8 cellular contexts compared by ENCODE assay signal in the genomic region with DNA sequence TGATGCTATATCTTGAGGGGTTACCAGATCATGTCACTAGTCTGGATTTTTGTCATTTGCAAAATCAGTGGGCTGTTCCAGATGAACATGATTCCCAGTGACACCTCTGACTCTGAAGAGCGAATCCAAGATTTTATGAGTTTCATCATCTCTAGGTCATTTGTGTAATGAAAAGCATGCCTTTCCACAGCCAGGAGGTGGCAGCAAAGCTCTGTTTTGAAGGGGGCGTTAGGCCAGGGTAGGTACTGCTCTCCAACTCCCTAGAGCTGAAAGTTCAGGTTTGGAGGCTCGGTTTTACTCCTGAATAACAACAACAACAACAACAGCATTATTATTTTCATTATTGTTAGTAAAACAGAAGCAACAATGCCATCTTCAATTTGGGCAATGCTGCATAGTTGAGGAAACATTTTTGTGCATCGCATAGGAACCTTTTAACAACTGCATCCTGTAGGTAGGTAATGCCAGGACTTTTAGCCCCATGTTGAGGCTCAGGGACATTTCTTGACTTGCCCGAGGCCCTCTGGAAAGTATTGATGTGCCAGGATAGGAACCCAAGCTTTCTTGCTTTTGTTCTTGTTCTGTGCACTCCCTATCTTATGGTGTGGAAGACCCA.
DNase-seq lines count a peak whose midpoint lies in the region; ATAC-seq, FAIRE-seq and TF ChIP-seq lines count a peak whose summit lies in the region.

No MANE protein-coding gene starts in this region.

- H3K4me1 Mint-ChIP-seq in astrocyte (ENCODE audit: low read depth, unreplicated experiment): peaks cover 15% of the 10 kb centered on the region
- peaks cover 29 to 30% of the 10 kb centered on the region in 2 donors for H3K4me1 Mint-ChIP-seq in stimulated activated naive B cell treated with anti-CD40 and anti-IgM and Interleukin-4, amounts not matched to agents 10 μg/mL and 1 μg/mL and 100 μg/mL, for 72 hours

- H3K4me1 ChIP-seq in NT2/D1 (ENCODE audit: insufficient read depth, insufficient read length) (no peaks in the 10 kb centered on the region), astrocyte (ENCODE audit: insufficient read depth, low read length) (no peaks in the 10 kb centered on the region)

- DNase-seq in EH (ENCODE audit: low read depth) (peak; percentile 62), H4 (ENCODE audit: low spot score) (peak; percentile 54), NT2/D1 (ENCODE audit: low read depth, low spot score) (peak; percentile 57), astrocyte (ENCODE audit: low read depth) (no peak), iris pigment epithelial cell (ENCODE audit: low read depth) (peak; percentile 52)
- peak; percentile 40 for DNase-seq in stimulated activated naive B cell treated with anti-CD40 and anti-IgM and Interleukin-4, amounts not matched to agents 10 μg/mL and 1 μg/mL and 100 μg/mL, for 72 hours
- DNase-seq in effector CD4-positive, alpha-beta T cell: no peak

- no peaks in the 10 kb centered on the region for H3K79me2 ChIP-seq in astrocyte (ENCODE audit: insufficient read depth, low read length)

- FAIRE-seq in astrocyte (lab: Jason Lieb, UNC): no peak

- H3K9me3 Mint-ChIP-seq in astrocyte (ENCODE audit: unreplicated experiment): peaks cover 2% of the 10 kb centered on the region
- peaks cover 0 to 1% of the 10 kb centered on the region in 2 donors for H3K9me3 Mint-ChIP-seq in stimulated activated naive B cell treated with anti-CD40 and anti-IgM and Interleukin-4, amounts not matched to agents 10 μg/mL and 1 μg/mL and 100 μg/mL, for 72 hours

- no peak overlapping the region for H2AFZ ChIP-seq in astrocyte (ENCODE audit: low read depth, low read length)

- H3K27me3 ChIP-seq in NT2/D1 (ENCODE audit: insufficient read depth, insufficient read length): no peaks in the 10 kb centered on the region
- no peaks in the 10 kb centered on the region for H3K27me3 ChIP-seq in astrocyte (ENCODE audit: insufficient read depth, low read length)

- TF ChIP-seq CTCF in astrocyte (IDR thresholded peaks at IDR 0.05; ENCODE audit: insufficient read depth, low read depth, low read length): peak; percentile 63

- H3K27ac Mint-ChIP-seq in astrocyte (ENCODE audit: unreplicated experiment): peak overlapping the region; percentile 29
- H3K27ac Mint-ChIP-seq in stimulated activated naive B cell treated with anti-CD40 and anti-IgM and Interleukin-4, amounts not matched to agents 10 μg/mL and 1 μg/mL and 100 μg/mL, for 72 hours: no peak overlapping the region

- no peak overlapping the region for H3K4me3 Mint-ChIP-seq in astrocyte (ENCODE audit: unreplicated experiment)
- H3K4me3 Mint-ChIP-seq in stimulated activated naive B cell treated with anti-CD40 and anti-IgM and Interleukin-4, amounts not matched to agents 10 μg/mL and 1 μg/mL and 100 μg/mL, for 72 hours: no peak overlapping the region

- no peak overlapping the region for H3K9ac ChIP-seq in NT2/D1 (ENCODE audit: insufficient read length, low read depth)
- H3K9ac ChIP-seq in astrocyte (ENCODE audit: low read length): no peak overlapping the region

- no peak overlapping the region for H3K27ac ChIP-seq in astrocyte (ENCODE audit: low read depth, low read length)

- peaks cover 1% of the 10 kb centered on the region for H3K27me3 Mint-ChIP-seq in astrocyte (ENCODE audit: low read depth, unreplicated experiment)
- peaks cover 4 to 10% of the 10 kb centered on the region in 2 donors for H3K27me3 Mint-ChIP-seq in stimulated activated naive B cell treated with anti-CD40 and anti-IgM and Interleukin-4, amounts not matched to agents 10 μg/mL and 1 μg/mL and 100 μg/mL, for 72 hours

- no peaks in the 10 kb centered on the region for H3K36me3 Mint-ChIP-seq in astrocyte (ENCODE audit: low read depth, unreplicated experiment)
- no peaks in the 10 kb centered on the region for H3K36me3 Mint-ChIP-seq in stimulated activated naive B cell treated with anti-CD40 and anti-IgM and Interleukin-4, amounts not matched to agents 10 μg/mL and 1 μg/mL and 100 μg/mL, for 72 hours

- no peaks in the 10 kb centered on the region for H3K36me3 ChIP-seq in NT2/D1 (ENCODE audit: insufficient read depth, insufficient read length, low read length)
- no peaks in the 10 kb centered on the region for H3K36me3 ChIP-seq in astrocyte (ENCODE audit: insufficient read depth, low read length)

- no peaks in the 10 kb centered on the region for H4K20me1 ChIP-seq in astrocyte (ENCODE audit: insufficient read depth, low read length)

- ATAC-seq in stimulated activated naive B cell treated with anti-CD40 and anti-IgM and Interleukin-4, amounts not matched to agents 10 μg/mL and 1 μg/mL and 100 μg/mL, for 72 hours (replicated peaks): peak; percentile 40 to 47
- no peak for ATAC-seq in HG03280 (IDR thresholded peaks at IDR 0.05; ENCODE audit: unreplicated experiment)

- H3K4me3 ChIP-seq in NT2/D1 (ENCODE audit: insufficient read length, low read depth) (no peak overlapping the region), astrocyte (ENCODE audit: insufficient read depth, low read depth, low read length) (no peak overlapping the region)

- H3K4me2 ChIP-seq in astrocyte (ENCODE audit: low read length): no peak overlapping the region

- H3K9me3 ChIP-seq in NT2/D1 (ENCODE audit: insufficient read depth, low read length): no peaks in the 10 kb centered on the region
- H3K9me3 ChIP-seq in astrocyte (ENCODE audit: insufficient read depth, low read depth, low read length): peaks cover 2% of the 10 kb centered on the region

Comparison
In these comparisons a context has a peak if more than half of its experiments do, and no peak if none do; other contexts are left out.
1. DNase-seq: peak in EH (single experiment), H4 (single experiment), NT2/D1 (single experiment), iris pigment epithelial cell (single experiment) and stimulated activated naive B cell treated with anti-CD40 and anti-IgM and Interleukin-4, amounts not matched to agents 10 μg/mL and 1 μg/mL and 100 μg/mL, for 72 hours (single experiment); none in astrocyte (single experiment) and effector CD4-positive, alpha-beta T cell (single experiment).